In genomic region chr9:28758971-28759370, GRCh38 we compare ENCODE assay signal across 8 cellular contexts.
"Had no signal": no experiment of that assay in that cellular context is flagged by ENCODE, and none has a peak within 500 bp of the region (broad histone marks: within the 10 kb centered on the region; RNA-seq: fewer than 3 reads in every experiment).

No MANE protein-coding gene starts in this region.

- H3K27ac ChIP-seq: GM23248 had no signal

- H3K9ac ChIP-seq: GM23248 had no signal

- H3K27ac Mint-ChIP-seq: GM23338, H9, HFFc6 had no signal

- H3K9me3 Mint-ChIP-seq: GM23338 had no signal

- H3K4me2 ChIP-seq: GM23338 had no signal

- H3K36me3 ChIP-seq: HAP-1 had no signal

- DNase-seq: GM23248, GOT3, H7, H9, HCEC 1CT, HFFc6 had no signal

- H3K4me3 Mint-ChIP-seq: GM23338, H9, HFFc6 had no signal

- H3K4me3 ChIP-seq: GM23248, GM23338, HAP-1 had no signal

- H3K4me1 ChIP-seq: HAP-1 had no signal

- H2AFZ ChIP-seq: GM23248, GM23338 had no signal

- H3K9me3 ChIP-seq: HAP-1 had no signal
